ENCODE assay signal across 10 cellular contexts in the genomic region with DNA sequence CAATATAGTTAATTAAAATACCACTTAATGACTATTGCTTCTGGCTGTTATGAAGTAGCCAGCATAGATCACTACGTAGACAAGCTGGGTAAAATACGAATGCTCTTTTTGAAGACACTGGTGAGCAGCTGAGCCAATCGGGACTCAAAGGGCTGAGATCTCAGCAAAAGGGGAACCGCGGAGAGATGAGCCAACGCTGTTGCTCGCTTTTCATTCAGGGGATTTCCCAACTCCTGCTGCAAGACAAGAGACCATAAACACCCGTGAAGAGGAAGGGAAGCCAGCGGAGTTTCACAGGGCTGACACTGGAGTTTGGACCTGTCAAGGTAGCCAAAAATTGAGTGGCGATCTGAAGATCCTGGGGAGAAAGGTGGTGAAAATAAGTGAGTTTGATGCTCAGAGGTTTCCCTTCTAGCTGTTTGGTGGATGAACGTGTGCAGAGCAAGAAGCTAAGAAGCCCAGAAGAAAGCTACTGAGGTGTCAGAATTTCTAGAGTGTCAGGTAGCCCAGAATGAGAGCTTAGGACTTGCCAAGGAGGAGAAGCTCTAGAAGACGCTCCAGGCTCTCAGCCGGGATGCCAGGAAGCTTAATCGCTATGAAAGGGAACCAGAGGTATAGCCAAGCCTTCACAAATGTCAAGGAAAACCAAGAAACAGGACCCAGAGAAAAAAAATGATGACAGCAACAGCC.
DNase-seq lines count a peak whose midpoint lies in the region; ATAC-seq lines count a peak whose summit lies in the region.
"Had no signal": no experiment of that assay in that cellular context is flagged by ENCODE, and none has a peak within 500 bp of the region (broad histone marks: within the 10 kb centered on the region; RNA-seq: fewer than 3 reads in every experiment).

No MANE protein-coding gene starts in this region.

- H3K9me3 ChIP-seq in T-helper 17 cell (ENCODE audit: control insufficient read depth, low read length, poor library complexity, severe bottlenecking), result no peaks in the 10 kb centered on the region

- peaks cover 14% of the 10 kb centered on the region for H3K4me1 Mint-ChIP-seq in T-helper 17 cell

- peaks cover 4% of the 10 kb centered on the region for H3K36me3 Mint-ChIP-seq in T-helper 17 cell (ENCODE audit: low read depth)

- peak overlapping the region; percentile 66 for H3K27ac Mint-ChIP-seq in T-helper 17 cell
- H3K27ac Mint-ChIP-seq: nephron had no signal

- H3K4me3 Mint-ChIP-seq in T-helper 17 cell, result no peak overlapping the region
- H3K4me3 Mint-ChIP-seq: nephron had no signal

- peak; percentile 97 for ATAC-seq in T-helper 17 cell
- ATAC-seq in HG02981 (IDR thresholded peaks at IDR 0.05; ENCODE audit: unreplicated experiment), result no peak
- ATAC-seq in HG03039 (IDR thresholded peaks at IDR 0.05; ENCODE audit: unreplicated experiment), result no peak

- DNase-seq in GM19238 (ENCODE audit: insufficient read length, low spot score) (peak; percentile 62), T-helper 17 cell (no peak), globus pallidus (ENCODE audit: low spot score) (peak; percentile 60), ureter (ENCODE audit: low spot score) (no peak), NCI-H526 (lab: John Stamatoyannopoulos, UW) (no peak)
- DNase-seq in stimulated activated CD8-positive, alpha-beta memory T cell treated with anti-CD3 and anti-CD28 coated beads, Interleukin-12 subunit alpha, Interleukin-12 subunit beta, amount 100 ng/mL, for 4 hours (ENCODE audit: low read depth), result peak; percentile 4
- DNase-seq: NCI-H187 treated with DMSO at 0.1 percent for 48 hours had no signal

- H3K27me3 Mint-ChIP-seq in T-helper 17 cell, result peaks cover 29% of the 10 kb centered on the region

Comparison
In these comparisons a context has a peak if more than half of its experiments do, and no peak if none do; other contexts are left out.
1. DNase-seq: peak in GM19238 (single experiment), globus pallidus (single experiment) and stimulated activated CD8-positive, alpha-beta memory T cell treated with anti-CD3 and anti-CD28 coated beads, Interleukin-12 subunit alpha, Interleukin-12 subunit beta, amount 100 ng/mL, for 4 hours (single experiment); none in T-helper 17 cell (0 of 3), ureter (single experiment) and NCI-H526 (0 of 2).